In genomic region chr2:127143851-127144782, GRCh38 we compare ENCODE assay signal across 11 cellular contexts. TPM values are rescaled to one million over a fixed set of nuclear protein-coding genes. Genes with fewer than 3 reads are reported as not detected.
DNase-seq lines count a peak whose midpoint lies in the region; ATAC-seq and TF ChIP-seq lines count a peak whose summit lies in the region.
"Had no signal": no experiment of that assay in that cellular context is flagged by ENCODE, and none has a peak within 500 bp of the region (broad histone marks: within the 10 kb centered on the region; RNA-seq: fewer than 3 reads in every experiment).

No MANE protein-coding gene starts in this region.

- H3K9me2 ChIP-seq in SK-N-SH = no peaks in the 10 kb centered on the region

- no peak for ATAC-seq in HG03442 (IDR thresholded peaks at IDR 0.05; ENCODE audit: unreplicated experiment)

- 87% methylated on average over 11 of the region's 11 CpGs for WGBS in SK-N-SH (ENCODE audit: low lambda C conversion rate)

- H3K4me1 Mint-ChIP-seq in neural progenitor cell = peaks cover 13% of the 10 kb centered on the region
- H3K4me1 Mint-ChIP-seq: activated naive CD4-positive, alpha-beta T cell treated with anti-CD3 and anti-CD28 coated beads, Interleukin-2, amount 50 U/mL, for 24 hours had no signal

- H3F3A ChIP-seq in SK-N-SH (replicated peaks; ENCODE audit: insufficient read depth) (peaks cover 4% of the 10 kb centered on the region), neural progenitor cell (ENCODE audit: low read depth) (peaks cover 17% of the 10 kb centered on the region)

- peak; percentile 34 for TF ChIP-seq RAD21 in SK-N-SH (IDR thresholded peaks at IDR 0.05; ENCODE audit: low read length)

- CTCF ChIA-PET in SK-N-SH (lab: Yijun Ruan, JAX) = interaction anchor here (1.0 to 1.5 kb wide), 5 partner anchors 11 to 94 kb away, joined by 3 to 5 read pairs (median 3); no protein-coding TSS in a partner anchor

- H3K4me2 ChIP-seq in SK-N-SH (no peak overlapping the region), neural progenitor cell (no peak overlapping the region)

- DNase-seq in AG08395 (ENCODE audit: low spot score) (peak; percentile 61), SK-N-SH (no peak), fibroblast of pulmonary artery (ENCODE audit: low read depth) (peak; percentile 36), neural progenitor cell (ENCODE audit: low spot score) (no peak), NAMALWA (ENCODE audit: low spot score) (no peak), cerebellum (ENCODE audit: low spot score) (no peak)
- DNase-seq in stimulated activated CD4-positive, alpha-beta T cell treated with anti-CD3 and anti-CD28 coated beads, Interleukin-4, amount 100 ng/mL, for 4 hours = no peak
- DNase-seq: upper lobe of left lung had no signal

- H3K27ac ChIP-seq in SK-N-SH (ENCODE audit: low read depth in 2 of 2, low read length in 1 of 2) = peak overlapping the region in 1 of 2 experiments; percentile 41; a peak in 1 of 4 replicates
- no peak overlapping the region for H3K27ac ChIP-seq in neural progenitor cell
- H3K27ac ChIP-seq: neutrophil had no signal

- no peaks in the 10 kb centered on the region for H3K27me3 ChIP-seq in SK-N-SH (ENCODE audit: insufficient read depth)
- H3K27me3 ChIP-seq in neural progenitor cell = no peaks in the 10 kb centered on the region
- H3K27me3 ChIP-seq: upper lobe of left lung had no signal

- peaks cover 4% of the 10 kb centered on the region; the same call in 1 of the 2 replicates for H3K9me3 ChIP-seq in SK-N-SH
- no peaks in the 10 kb centered on the region for H3K9me3 ChIP-seq in neural progenitor cell (ENCODE audit: low read depth)
- H3K9me3 ChIP-seq: neutrophil, upper lobe of left lung had no signal

- H3K4me3 ChIP-seq in SK-N-SH (ENCODE audit: low read depth in 2 of 2, low read length in 1 of 2) = no peak overlapping the region
- no peak overlapping the region for H3K4me3 ChIP-seq in fibroblast of pulmonary artery (replicated peaks; ENCODE audit: low read depth, low read length)
- H3K4me3 ChIP-seq in neural progenitor cell = no peak overlapping the region
- H3K4me3 ChIP-seq: upper lobe of left lung had no signal

- H2AFZ ChIP-seq in SK-N-SH (ENCODE audit: low read depth) (peak overlapping the region; percentile 40; the same call in 1 of the 2 replicates), neural progenitor cell (replicated peaks) (peak overlapping the region; percentile 53)

- no peak for TF ChIP-seq EP300 in SK-N-SH (IDR thresholded peaks at IDR 0.05; ENCODE audit: borderline replicate concordance in 1 of 2, low read depth in 1 of 2, low read length in 1 of 2)

- no peaks in the 10 kb centered on the region for H3K36me3 Mint-ChIP-seq in neural progenitor cell
- H3K36me3 Mint-ChIP-seq: activated naive CD4-positive, alpha-beta T cell treated with anti-CD3 and anti-CD28 coated beads, Interleukin-2, amount 50 U/mL, for 24 hours had no signal

- H3K36me3 ChIP-seq in SK-N-SH (replicated peaks in 1 of 2; ENCODE audit: control insufficient read depth in 1 of 2, insufficient read depth in 2 of 2, low read length in 1 of 2) = no peaks in the 10 kb centered on the region
- no peaks in the 10 kb centered on the region for H3K36me3 ChIP-seq in neural progenitor cell
- H3K36me3 ChIP-seq: neutrophil, upper lobe of left lung had no signal

- peak; percentile 16 for TF ChIP-seq CTCF in SK-N-SH (IDR thresholded peaks at IDR 0.05)
- TF ChIP-seq CTCF in fibroblast of pulmonary artery (IDR thresholded peaks at IDR 0.05; ENCODE audit: low read length, missing control alignments) = no peak
- TF ChIP-seq CTCF in neural progenitor cell (IDR thresholded peaks at IDR 0.05) = no peak

- POLR2A ChIA-PET in SK-N-SH (lab: Yijun Ruan, JAX) = no interaction called here

- H3K27me3 Mint-ChIP-seq in neural progenitor cell (ENCODE audit: insufficient read depth, low read depth) = peaks cover 3% of the 10 kb centered on the region

- H3K27ac Mint-ChIP-seq in neural progenitor cell = no peak overlapping the region
- H3K27ac Mint-ChIP-seq: activated naive CD4-positive, alpha-beta T cell treated with anti-CD3 and anti-CD28 coated beads, Interleukin-2, amount 50 U/mL, for 24 hours had no signal

- no peaks in the 10 kb centered on the region for H3K79me2 ChIP-seq in SK-N-SH (ENCODE audit: insufficient read depth)
- no peaks in the 10 kb centered on the region for H3K79me2 ChIP-seq in neural progenitor cell (ENCODE audit: low read depth)

- no peak overlapping the region for H3K4me3 Mint-ChIP-seq in neural progenitor cell
- H3K4me3 Mint-ChIP-seq: activated naive CD4-positive, alpha-beta T cell treated with anti-CD3 and anti-CD28 coated beads, Interleukin-2, amount 50 U/mL, for 24 hours had no signal

- H4K20me1 ChIP-seq in SK-N-SH (ENCODE audit: insufficient read depth) (no peaks in the 10 kb centered on the region), neural progenitor cell (ENCODE audit: low read depth) (no peaks in the 10 kb centered on the region)

- H3K9ac ChIP-seq in SK-N-SH (no peak overlapping the region), neural progenitor cell (no peak overlapping the region)

- peaks cover 7% of the 10 kb centered on the region for H3K9me3 Mint-ChIP-seq in neural progenitor cell
- H3K9me3 Mint-ChIP-seq: activated naive CD4-positive, alpha-beta T cell treated with anti-CD3 and anti-CD28 coated beads, Interleukin-2, amount 50 U/mL, for 24 hours had no signal

- H3K4me1 ChIP-seq in SK-N-SH (ENCODE audit: control insufficient read depth in 1 of 2, insufficient read depth in 2 of 2, low read depth in 1 of 2, low read length in 1 of 2) (peaks cover 0 to 3% of the 10 kb centered on the region in 2 experiments; a peak in 1 of 4 replicates), neural progenitor cell (peaks cover 9% of the 10 kb centered on the region)

TF ChIP-seq in SK-N-SH, 30 proteins besides CTCF, POLR2A, EP300 and RAD21:
- no peak for TF ChIP-seq TAF1 (IDR thresholded peaks at IDR 0.05; ENCODE audit: borderline replicate concordance, low read depth, low read length)
- TF ChIP-seq SIN3A (IDR thresholded peaks at IDR 0.05; ENCODE audit: borderline replicate concordance, low read depth, low read length) = no peak
- no peak for TF ChIP-seq FOXM1 (IDR thresholded peaks at IDR 0.05; ENCODE audit: low read depth)

RNA-seq across cellular contexts. Expression of gene BIN1, which starts 37.2 kb away (rescaled TPM):
- polyA plus RNA-seq in SK-N-SH (2012; rRNA removed) = 31.5 and 40.3 TPM in 2 replicates
- 20.0 and 26.8 TPM in 2 replicates for polyA plus RNA-seq in SK-N-SH (2012; cell fraction: cytosol; rRNA removed)
- polyA plus RNA-seq in SK-N-SH (2012; cell fraction: nucleus; rRNA removed) = 38.8 and 49.6 TPM in 2 replicates
- total RNA-seq in neural progenitor cell (ENCODE audit: low replicate concordance) (26.9 and 55.9 TPM in 2 replicates), cerebellum (43.7 TPM)

Comparison
In these comparisons a context has a peak if more than half of its experiments do, and no peak if none do; other contexts are left out.
1. DNase-seq: peak in AG08395 (single experiment) and fibroblast of pulmonary artery (single experiment); none in SK-N-SH (single experiment), neural progenitor cell (single experiment), NAMALWA (single experiment), cerebellum (single experiment) and stimulated activated CD4-positive, alpha-beta T cell treated with anti-CD3 and anti-CD28 coated beads, Interleukin-4, amount 100 ng/mL, for 4 hours (0 of 2).